9 cellular contexts compared by ENCODE assay signal in genomic region chrX:47030339-47030738, GRCh38. TPM values are rescaled to one million over a fixed set of nuclear protein-coding genes. Genes with fewer than 3 reads are reported as not detected.
DNase-seq lines count a peak whose midpoint lies in the region; ATAC-seq and TF ChIP-seq lines count a peak whose summit lies in the region.
"Had no signal": no experiment of that assay in that cellular context is flagged by ENCODE, and none has a peak within 500 bp of the region (broad histone marks: within the 10 kb centered on the region; RNA-seq: fewer than 3 reads in every experiment).

No MANE protein-coding gene starts in this region.

- no peaks in the 10 kb centered on the region for H3K36me3 ChIP-seq in upper lobe of right lung
- H3K36me3 ChIP-seq: SJSA1 had no signal

- POLR2A ChIA-PET in CD4-positive, alpha-beta T cell (lab: Charles Lee), result no interaction called here

- H3K27me3 Mint-ChIP-seq in CD4-positive, alpha-beta T cell, result no peaks in the 10 kb centered on the region
- H3K27me3 Mint-ChIP-seq in activated CD8-positive, alpha-beta memory T cell treated with anti-CD3 and anti-CD28 coated beads, Interleukin-2, amount 10 ng/mL, durations not matched to agents 7 days and 5 days, result no peaks in the 10 kb centered on the region

- no peak overlapping the region for H3K4me3 ChIP-seq in upper lobe of right lung
- H3K4me3 ChIP-seq: SJSA1 had no signal

- H3K4me1 ChIP-seq in upper lobe of right lung, result no peaks in the 10 kb centered on the region
- H3K4me1 ChIP-seq: SJSA1 had no signal

- H3K27ac Mint-ChIP-seq in CD4-positive, alpha-beta T cell, result no peak overlapping the region
- H3K27ac Mint-ChIP-seq in activated CD8-positive, alpha-beta memory T cell treated with anti-CD3 and anti-CD28 coated beads, Interleukin-2, amount 10 ng/mL, durations not matched to agents 7 days and 5 days, result no peak overlapping the region

- H3K9me3 ChIP-seq in CD4-positive, alpha-beta T cell (ENCODE audit: control insufficient read depth, low read length), result no peaks in the 10 kb centered on the region
- no peaks in the 10 kb centered on the region for H3K9me3 ChIP-seq in upper lobe of right lung
- H3K9me3 ChIP-seq: SJSA1 had no signal

- H3K36me3 Mint-ChIP-seq in CD4-positive, alpha-beta T cell (ENCODE audit: low read depth), result no peaks in the 10 kb centered on the region
- no peaks in the 10 kb centered on the region for H3K36me3 Mint-ChIP-seq in activated CD8-positive, alpha-beta memory T cell treated with anti-CD3 and anti-CD28 coated beads, Interleukin-2, amount 10 ng/mL, durations not matched to agents 7 days and 5 days

- peak; percentile 65 for TF ChIP-seq CTCF in CD4-positive, alpha-beta T cell (IDR thresholded peaks at IDR 0.05)
- TF ChIP-seq CTCF in GM20000 (IDR thresholded peaks at IDR 0.05; ENCODE audit: extremely low read depth, missing control alignments) (no peak), upper lobe of right lung (IDR thresholded peaks at IDR 0.05) (peak; percentile 51)

- H3K9me3 Mint-ChIP-seq in CD4-positive, alpha-beta T cell, result no peaks in the 10 kb centered on the region
- H3K9me3 Mint-ChIP-seq in activated CD8-positive, alpha-beta memory T cell treated with anti-CD3 and anti-CD28 coated beads, Interleukin-2, amount 10 ng/mL, durations not matched to agents 7 days and 5 days (ENCODE audit: low read depth), result no peaks in the 10 kb centered on the region

- no peaks in the 10 kb centered on the region for H3K4me1 Mint-ChIP-seq in CD4-positive, alpha-beta T cell (ENCODE audit: low read depth)
- no peaks in the 10 kb centered on the region for H3K4me1 Mint-ChIP-seq in activated CD8-positive, alpha-beta memory T cell treated with anti-CD3 and anti-CD28 coated beads, Interleukin-2, amount 10 ng/mL, durations not matched to agents 7 days and 5 days

- no peak overlapping the region for H3K27ac ChIP-seq in CD4-positive, alpha-beta T cell (ENCODE audit: low read depth, low read length)
- H3K27ac ChIP-seq in upper lobe of right lung, result no peak overlapping the region
- H3K27ac ChIP-seq: SJSA1 had no signal

- no peak for ATAC-seq in CD4-positive, alpha-beta T cell (ENCODE audit: poor library complexity)
- ATAC-seq in upper lobe of right lung (no peak), GM21390 (IDR thresholded peaks at IDR 0.05; ENCODE audit: unreplicated experiment) (no peak)
- no peak for ATAC-seq in activated CD8-positive, alpha-beta memory T cell treated with anti-CD3 and anti-CD28 coated beads, Interleukin-2, amount 10 ng/mL, durations not matched to agents 7 days and 5 days

- no peak overlapping the region for H3K4me3 Mint-ChIP-seq in CD4-positive, alpha-beta T cell
- no peak overlapping the region for H3K4me3 Mint-ChIP-seq in activated CD8-positive, alpha-beta memory T cell treated with anti-CD3 and anti-CD28 coated beads, Interleukin-2, amount 10 ng/mL, durations not matched to agents 7 days and 5 days

- intact Hi-C loops in CD4-positive, alpha-beta T cell (cut with DNase I, micrococcal nuclease), result loop anchor here (1.0 to 5.0 kb wide), 4 partner anchors 128 to 492 kb away; partner anchors contain the start of gene SLC9A7 (in 1 of the 2)
- intact Hi-C loops in upper lobe of right lung (cut with DNase I), result no loop called here

- H3K27me3 ChIP-seq in CD4-positive, alpha-beta T cell (ENCODE audit: control insufficient read depth, insufficient read depth, low read length), result no peaks in the 10 kb centered on the region
- H3K27me3 ChIP-seq in upper lobe of right lung, result no peaks in the 10 kb centered on the region
- H3K27me3 ChIP-seq: SJSA1 had no signal

- CTCF ChIA-PET in CD4-positive, alpha-beta T cell (lab: Charles Lee), result interaction anchor here (0.7 kb wide), 1 partner anchor 126 kb away, joined by 4 read pairs; no protein-coding TSS in a partner anchor
- CTCF ChIA-PET in activated CD8-positive, alpha-beta memory T cell treated with anti-CD3 and anti-CD28 coated beads, Interleukin-2, amount 10 ng/mL, durations not matched to agents 7 days and 5 days (lab: Charles Lee), result interaction anchor here (0.9 to 1.9 kb wide), 6 partner anchors 15 to 245 kb away, joined by 3 to 7 read pairs (median 3); partner anchors contain the start of gene RP2

- no peak for DNase-seq in CD4-positive, alpha-beta T cell
- DNase-seq in GM20000 (ENCODE audit: low spot score) (peak; percentile 18), NCI-H345 treated with DMSO at 0.1 percent for 48 hours (lab: John Stamatoyannopoulos, UW; ENCODE audit: unreplicated experiment) (peak; percentile 26), astrocyte of the hippocampus (ENCODE audit: low read depth, low spot score) (peak; percentile 74), iris pigment epithelial cell (ENCODE audit: low read depth) (peak; percentile 60), upper lobe of right lung (no peak)
- no peak for DNase-seq in activated CD8-positive, alpha-beta memory T cell treated with anti-CD3 and anti-CD28 coated beads, Interleukin-2, amount 10 ng/mL, durations not matched to agents 7 days and 5 days

RNA-seq across cellular contexts. Expression of gene RGN, which starts 47.9 kb away (rescaled TPM):
- total RNA-seq in CD4-positive, alpha-beta T cell, result not detected
- total RNA-seq in upper lobe of right lung, result 15.4 TPM
- not detected for total RNA-seq in activated CD8-positive, alpha-beta memory T cell treated with anti-CD3 and anti-CD28 coated beads, Interleukin-2, amount 10 ng/mL, durations not matched to agents 7 days and 5 days
- total RNA-seq: SJSA1 had no signal

Comparison
In these comparisons a context has a peak if more than half of its experiments do, and no peak if none do; other contexts are left out.
1. DNase-seq: peak in GM20000 (single experiment), NCI-H345 treated with DMSO at 0.1 percent for 48 hours (single experiment), astrocyte of the hippocampus (single experiment) and iris pigment epithelial cell (single experiment); none in CD4-positive, alpha-beta T cell (0 of 10), upper lobe of right lung (single experiment) and activated CD8-positive, alpha-beta memory T cell treated with anti-CD3 and anti-CD28 coated beads, Interleukin-2, amount 10 ng/mL, durations not matched to agents 7 days and 5 days (single experiment).
2. RNA of gene RGN, which starts 47.9 kb away (total RNA-seq): 15.4 TPM in upper lobe of right lung (single experiment); not detected in CD4-positive, alpha-beta T cell and not detected in activated CD8-positive, alpha-beta memory T cell treated with anti-CD3 and anti-CD28 coated beads, Interleukin-2, amount 10 ng/mL, durations not matched to agents 7 days and 5 days; every median in the first group is over 10 times any median in the second.